Comparison of ENCODE assay signal across 1 cellular context in genomic region chr12:75666126-75666979, GRCh38.
A peak's percentile ranks its signal among the peaks of the same experiment; 100 is the strongest.
TF ChIP-seq lines count a peak whose summit lies in the region.

No MANE protein-coding gene starts in this region.

TF ChIP-seq in HepG2, 621 proteins besides CTCF, POLR2A, EP300 and RAD21 (continued from another document and continues in another):
- TF ChIP-seq ZNF414 (CRISPR knock-in tag; IDR thresholded peaks at IDR 0.05) = no peak; the same call in 1 of the 2 replicates
- peak; percentile 91 for TF ChIP-seq RXRB (CRISPR knock-in tag; IDR thresholded peaks at IDR 0.05; ENCODE audit: borderline replicate concordance)
- no peak for TF ChIP-seq USF2 (IDR thresholded peaks at IDR 0.05; ENCODE audit: low read depth, low read length)
- TF ChIP-seq USF2 (CRISPR knock-in tag; IDR thresholded peaks at IDR 0.05; ENCODE audit: borderline replicate concordance) = no peak
- no peak for TF ChIP-seq FOXO4 (CRISPR knock-in tag; conservative IDR thresholded peaks at IDR 0.05)
- peak; percentile 96 for TF ChIP-seq TCF7 (IDR thresholded peaks at IDR 0.05; ENCODE audit: low read depth)
- no peak for TF ChIP-seq ZNF562 (CRISPR knock-in tag; IDR thresholded peaks at IDR 0.05; ENCODE audit: borderline replicate concordance)
- peak; percentile 98 for TF ChIP-seq NR2F6 (IDR thresholded peaks at IDR 0.05)
- TF ChIP-seq NR2F6 (CRISPR knock-in tag; IDR thresholded peaks at IDR 0.05) = peak; percentile 93
- TF ChIP-seq MYPOP (CRISPR knock-in tag; IDR thresholded peaks at IDR 0.05) = no peak
- no peak for TF ChIP-seq LBX2 (CRISPR knock-in tag; IDR thresholded peaks at IDR 0.05; ENCODE audit: borderline replicate concordance)
- TF ChIP-seq ZNF24 (IDR thresholded peaks at IDR 0.05) = peak; percentile 42; the same call in 1 of the 2 replicates
- peak; percentile 94 for TF ChIP-seq ZNF609 (CRISPR knock-in tag; IDR thresholded peaks at IDR 0.05; ENCODE audit: borderline replicate concordance)
- TF ChIP-seq ZNF563 (CRISPR knock-in tag; IDR thresholded peaks at IDR 0.05) = no peak
- no peak for TF ChIP-seq MAFF (IDR thresholded peaks at IDR 0.05; ENCODE audit: low read depth, low read length)
- TF ChIP-seq ZBTB7B (CRISPR knock-in tag; IDR thresholded peaks at IDR 0.05) = peak; percentile 61; the same call in 1 of the 2 replicates
- no peak for TF ChIP-seq ZNF724P (CRISPR knock-in tag; IDR thresholded peaks at IDR 0.05; ENCODE audit: borderline replicate concordance)
- TF ChIP-seq MBD4 (IDR thresholded peaks at IDR 0.05; ENCODE audit: borderline replicate concordance, low read length) = peak; percentile 96; the same call in 1 of the 2 replicates
- peak; percentile 71 for TF ChIP-seq ZFX (CRISPR knock-in tag; IDR thresholded peaks at IDR 0.05; ENCODE audit: low read depth)
- TF ChIP-seq ZBTB10 (CRISPR knock-in tag; IDR thresholded peaks at IDR 0.05; ENCODE audit: borderline replicate concordance) = 0 out of 2 replicates have a peak, but pooled peaks have one; percentile 31
- TF ChIP-seq CREB3 (CRISPR knock-in tag; IDR thresholded peaks at IDR 0.05) = no peak
- TF ChIP-seq ZBTB40 (IDR thresholded peaks at IDR 0.05) = no peak; the same call in 1 of the 2 replicates
- TF ChIP-seq ZBTB40 (CRISPR knock-in tag; IDR thresholded peaks at IDR 0.05) = no peak; the same call in 1 of the 2 replicates
- peak; percentile 29; the same call in 1 of the 2 replicates for TF ChIP-seq TAF1 (CRISPR knock-in tag; IDR thresholded peaks at IDR 0.05)
- TF ChIP-seq SNAPC2 (CRISPR knock-in tag; IDR thresholded peaks at IDR 0.05) = no peak
- no peak for TF ChIP-seq SALL2 (CRISPR knock-in tag; IDR thresholded peaks at IDR 0.05)
- TF ChIP-seq FOXA3 (CRISPR knock-in tag; IDR thresholded peaks at IDR 0.05) = peak; percentile 99
- peak; percentile 99 for TF ChIP-seq NFIC (IDR thresholded peaks at IDR 0.05; ENCODE audit: low read length)
- no peak for TF ChIP-seq ZNF776 (CRISPR knock-in tag; IDR thresholded peaks at IDR 0.05)
- peak; percentile 46; the same call in 1 of the 2 replicates for TF ChIP-seq RBFOX2 (IDR thresholded peaks at IDR 0.05; ENCODE audit: low read depth, low read length)
- peak; percentile 59 for TF ChIP-seq TEAD3 (CRISPR knock-in tag; optimal IDR thresholded peaks at IDR 0.05; ENCODE audit: borderline replicate concordance)
- peak; percentile 59; the same call in 1 of the 2 replicates for TF ChIP-seq ZSCAN9 (CRISPR knock-in tag; IDR thresholded peaks at IDR 0.05; ENCODE audit: borderline replicate concordance)
